1 cellular context compared by ENCODE assay signal in genomic region chr17:6232768-6233130, GRCh38.
TF ChIP-seq lines count a peak whose summit lies in the region.

No MANE protein-coding gene starts in this region.

TF ChIP-seq in HEK293T, 16 proteins besides CTCF, POLR2A, EP300 and RAD21 (continued from another document):
- TF ChIP-seq PKNOX1 (IDR thresholded peaks at IDR 0.05): no peak
- no peak for TF ChIP-seq ELF4 (IDR thresholded peaks at IDR 0.05)
- TF ChIP-seq HDGF (IDR thresholded peaks at IDR 0.05; ENCODE audit: borderline replicate concordance): no peak
